In the genomic region with DNA sequence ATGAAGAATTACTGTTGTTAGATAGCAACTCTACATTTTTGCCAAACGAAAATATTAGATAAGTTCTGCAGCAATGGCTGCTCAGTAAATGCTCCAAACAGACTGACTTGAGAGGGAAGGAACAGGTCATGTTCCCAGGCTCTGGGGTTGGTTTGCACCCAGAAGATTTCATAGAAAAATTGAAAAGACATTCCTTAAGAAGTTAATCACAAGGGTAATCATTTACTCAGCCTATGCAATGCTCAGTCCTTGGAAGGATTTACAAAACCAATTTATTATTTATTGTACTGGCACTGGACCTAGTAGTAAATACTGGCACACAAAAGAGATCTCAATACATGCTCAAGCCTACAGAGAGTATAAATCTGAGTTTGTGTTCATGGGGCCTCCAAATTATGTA, we compare ENCODE assay signal across 26 cellular contexts.
"Had no signal": no experiment of that assay in that cellular context is flagged by ENCODE, and none has a peak within 500 bp of the region (broad histone marks: within the 10 kb centered on the region; RNA-seq: fewer than 3 reads in every experiment).

No MANE protein-coding gene starts in this region.

- H3K36me3 Mint-ChIP-seq: naive thymus-derived CD4-positive, alpha-beta T cell; natural killer cell treated with Interleukin-12 subunit alpha and Interleukin-12 subunit beta and Interleukin-15 and Interleukin-18, amount 100 ng/mL, for 72 hours; stimulated activated naive B cell treated with anti-CD40 and anti-IgM and Interleukin-4, amounts not matched to agents 10 μg/mL and 1 μg/mL and 100 μg/mL, for 72 hours had no signal

- H3K4me3 ChIP-seq: heart left ventricle, left ventricle myocardium inferior, lung, mucosa of descending colon, psoas muscle, skin epidermis, stomach, testis, thyroid gland, transverse colon, upper lobe of left lung, vagina had no signal

- ATAC-seq: heart left ventricle; mucosa of descending colon; naive thymus-derived CD4-positive, alpha-beta T cell; natural killer cell treated with Interleukin-12 subunit alpha and Interleukin-12 subunit beta and Interleukin-15 and Interleukin-18, amount 100 ng/mL, for 72 hours; psoas muscle; right cardiac atrium; sciatic nerve; stimulated activated naive B cell treated with anti-CD40 and anti-IgM and Interleukin-4, amounts not matched to agents 10 μg/mL and 1 μg/mL and 100 μg/mL, for 72 hours; stimulated activated naive CD8-positive, alpha-beta T cell treated with anti-CD3 and anti-CD28 coated beads, Interleukin-15, Interleukin-2, amounts not matched to agents 100 U/mL and 50 U/mL, for 24 hours had no signal

- DNase-seq: heart left ventricle; left ventricle myocardium inferior; midbrain; mucosa of descending colon; naive thymus-derived CD4-positive, alpha-beta T cell; psoas muscle; retina; right cardiac atrium; stimulated activated CD4-positive, alpha-beta T cell treated with anti-CD3 and anti-CD28 coated beads, Interleukin-12 subunit alpha, Interleukin-12 subunit beta, amount 100 ng/mL, for 4 hours; stimulated activated CD4-positive, alpha-beta T cell treated with anti-CD3 and anti-CD28 coated beads, Interleukin-15, amount 100 ng/mL, for 24 hours; stimulated activated CD4-positive, alpha-beta T cell treated with anti-CD3 and anti-CD28 coated beads, Interleukin-2, amount 100 ng/mL, for 24 hours; stimulated activated CD4-positive, alpha-beta T cell treated with anti-CD3 and anti-CD28 coated beads, Interleukin-4, amount 100 ng/mL, for 1 hour; stimulated activated naive B cell treated with anti-CD40 and anti-IgM and Interleukin-4, amounts not matched to agents 10 μg/mL and 1 μg/mL and 100 μg/mL, for 72 hours; stimulated activated naive CD8-positive, alpha-beta T cell treated with anti-CD3 and anti-CD28 coated beads, Interleukin-15, Interleukin-2, amounts not matched to agents 100 U/mL and 50 U/mL, for 24 hours; stomach; testis; thyroid gland; transverse colon; upper lobe of left lung had no signal

- H3K27ac Mint-ChIP-seq: naive thymus-derived CD4-positive, alpha-beta T cell; natural killer cell treated with Interleukin-12 subunit alpha and Interleukin-12 subunit beta and Interleukin-15 and Interleukin-18, amount 100 ng/mL, for 72 hours; stimulated activated naive B cell treated with anti-CD40 and anti-IgM and Interleukin-4, amounts not matched to agents 10 μg/mL and 1 μg/mL and 100 μg/mL, for 72 hours had no signal

- H3K27ac ChIP-seq: heart left ventricle, left ventricle myocardium inferior, parathyroid adenoma, psoas muscle, skin epidermis, stomach, testis, thyroid gland, transverse colon, upper lobe of left lung, vagina had no signal

- H3K4me1 Mint-ChIP-seq: naive thymus-derived CD4-positive, alpha-beta T cell; stimulated activated naive B cell treated with anti-CD40 and anti-IgM and Interleukin-4, amounts not matched to agents 10 μg/mL and 1 μg/mL and 100 μg/mL, for 72 hours had no signal

- H3K27me3 Mint-ChIP-seq: natural killer cell treated with Interleukin-12 subunit alpha and Interleukin-12 subunit beta and Interleukin-15 and Interleukin-18, amount 100 ng/mL, for 72 hours; stimulated activated naive B cell treated with anti-CD40 and anti-IgM and Interleukin-4, amounts not matched to agents 10 μg/mL and 1 μg/mL and 100 μg/mL, for 72 hours had no signal

- H3K36me3 ChIP-seq: heart left ventricle, left ventricle myocardium inferior, thyroid gland, transverse colon, upper lobe of left lung, vagina had no signal

- H3K4me1 ChIP-seq: heart left ventricle, left ventricle myocardium inferior, parathyroid adenoma, psoas muscle, stomach, testis, thyroid gland, transverse colon, upper lobe of left lung, vagina had no signal

- H3K9me3 Mint-ChIP-seq: neural crest cell had no signal

- H3K27me3 ChIP-seq: heart left ventricle, stomach, testis, thyroid gland, transverse colon, upper lobe of left lung, vagina had no signal

- H3K4me3 Mint-ChIP-seq: naive thymus-derived CD4-positive, alpha-beta T cell; natural killer cell treated with Interleukin-12 subunit alpha and Interleukin-12 subunit beta and Interleukin-15 and Interleukin-18, amount 100 ng/mL, for 72 hours; neural crest cell; stimulated activated naive B cell treated with anti-CD40 and anti-IgM and Interleukin-4, amounts not matched to agents 10 μg/mL and 1 μg/mL and 100 μg/mL, for 72 hours had no signal

- H3K9me3 ChIP-seq: heart left ventricle, left ventricle myocardium inferior, mucosa of descending colon, psoas muscle, stomach, testis, thyroid gland, transverse colon, upper lobe of left lung, vagina had no signal
